Comparison of ENCODE assay signal across 8 cellular contexts in the genomic region with DNA sequence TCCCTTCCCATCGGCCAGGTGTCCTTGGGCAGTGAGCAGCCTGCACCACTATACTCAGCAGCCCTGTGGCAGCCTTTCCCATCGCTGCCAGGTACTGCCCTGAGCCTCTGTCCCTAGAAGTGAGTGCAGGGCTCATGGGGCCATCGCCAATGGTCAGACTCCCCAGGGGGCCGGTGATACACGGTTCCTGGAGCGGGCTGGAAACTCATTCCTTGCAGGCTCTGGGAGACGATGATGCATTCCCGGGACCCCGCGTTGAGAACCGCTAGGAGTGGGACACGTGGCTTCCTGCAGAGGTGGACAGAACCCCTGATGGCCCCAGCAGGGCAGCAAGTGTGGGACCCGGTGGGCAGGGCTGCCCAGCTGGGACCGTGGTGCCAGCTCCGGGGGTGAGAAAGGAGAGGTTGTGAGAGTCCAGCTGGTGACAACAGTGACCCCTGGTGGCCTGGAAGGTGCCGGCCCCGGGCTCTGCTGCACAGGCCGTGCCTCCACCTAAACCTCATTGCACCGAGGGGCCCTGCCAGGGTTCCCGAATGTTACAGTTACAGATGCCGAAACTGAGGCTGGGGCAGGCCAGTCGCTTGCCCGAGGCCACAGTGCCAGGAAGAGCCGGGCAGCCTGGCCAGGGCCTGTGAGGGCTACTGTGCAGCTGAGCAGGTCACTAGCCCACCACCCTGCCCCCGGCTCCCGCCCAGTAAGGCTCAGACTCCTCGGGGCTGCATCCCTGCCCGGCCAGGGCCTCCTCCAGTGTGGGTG. TPM values are rescaled to one million over a fixed set of nuclear protein-coding genes. Genes with fewer than 3 reads are reported as not detected.
DNase-seq lines count a peak whose midpoint lies in the region; ATAC-seq and TF ChIP-seq lines count a peak whose summit lies in the region.

No MANE protein-coding gene starts in this region.

- H3K79me2 ChIP-seq in parathyroid adenoma, result peaks cover 29% of the 10 kb centered on the region

- DNase-seq in DMS79 treated with DMSO at 0.1 percent for 48 hours (lab: John Stamatoyannopoulos, UW) (peak; percentile 39), DMS79 (lab: John Stamatoyannopoulos, UW) (no peak), RWPE2 (ENCODE audit: low spot score) (no peak), activated gamma-delta T cell treated with Interleukin-2 at 50 U/mL for 16 hours (peak; percentile 73), ureter (ENCODE audit: low spot score) (peak; percentile 72)

- H3K27ac ChIP-seq in RWPE2 (ENCODE audit: poor library complexity, severe bottlenecking) (peak overlapping the region; percentile 35), gastroesophageal sphincter (no peak overlapping the region), parathyroid adenoma (no peak overlapping the region)

- ATAC-seq in HG03460 (IDR thresholded peaks at IDR 0.05; ENCODE audit: unreplicated experiment) (peak; percentile 60), RWPE2 (ENCODE audit: low read depth) (peak; percentile 33), gastroesophageal sphincter (peak; percentile 59)

- TF ChIP-seq CTCF in RWPE2 (IDR thresholded peaks at IDR 0.05; ENCODE audit: poor library complexity, severe bottlenecking) (peak; percentile 57), gastroesophageal sphincter (IDR thresholded peaks at IDR 0.05) (peak in 3 of 4 experiments; percentile 60 to 88 (median 65)), parathyroid adenoma (IDR thresholded peaks at IDR 0.05) (peak; percentile 85)

- H3K36me3 ChIP-seq in RWPE2 (ENCODE audit: low read depth) (no peaks in the 10 kb centered on the region), gastroesophageal sphincter (peaks cover 0 to 41% of the 10 kb centered on the region in 2 donors), parathyroid adenoma (ENCODE audit: control insufficient read depth, insufficient read depth, low read length) (no peaks in the 10 kb centered on the region)

- H2AFZ ChIP-seq in parathyroid adenoma, result no peak overlapping the region

- no peak overlapping the region for H3K4me3 ChIP-seq in RWPE2 (ENCODE audit: severe bottlenecking)
- no peak overlapping the region for H3K4me3 ChIP-seq in gastroesophageal sphincter
- no peak overlapping the region for H3K4me3 ChIP-seq in parathyroid adenoma (ENCODE audit: low read depth, low read length)

- H3K9ac ChIP-seq in parathyroid adenoma, result no peak overlapping the region

- 40% methylated on average over 1 of the region's 28 CpGs; no CpG with 5 or more reads in 1 of the 2 donors for WGBS in gastroesophageal sphincter (ENCODE audit: low coverage in 1 of 2), 2 donors

- no peak for TF ChIP-seq POLR2A in gastroesophageal sphincter (IDR thresholded peaks at IDR 0.05)

- no peak overlapping the region for H3K4me2 ChIP-seq in parathyroid adenoma (ENCODE audit: low read length)

- H3K9me3 ChIP-seq in RWPE2 (ENCODE audit: severe bottlenecking) (peaks cover 3% of the 10 kb centered on the region), gastroesophageal sphincter (no peaks in the 10 kb centered on the region), parathyroid adenoma (ENCODE audit: control insufficient read depth, low read length) (no peaks in the 10 kb centered on the region)

- TF ChIP-seq EP300 in gastroesophageal sphincter (IDR thresholded peaks at IDR 0.05), result no peak

- H3K4me1 ChIP-seq in RWPE2 (ENCODE audit: insufficient read depth, poor library complexity, severe bottlenecking) (peaks cover 15% of the 10 kb centered on the region), gastroesophageal sphincter (peaks cover 0 to 36% (median 9%) of the 10 kb centered on the region in 3 donors), parathyroid adenoma (no peaks in the 10 kb centered on the region)

- H3K27me3 ChIP-seq in RWPE2 (ENCODE audit: insufficient read depth, poor library complexity, severe bottlenecking) (no peaks in the 10 kb centered on the region), gastroesophageal sphincter (no peaks in the 10 kb centered on the region), parathyroid adenoma (ENCODE audit: control insufficient read depth, insufficient read depth, low read length) (no peaks in the 10 kb centered on the region)

RNA-seq across cellular contexts. Expression of a gene that starts 33.8 kb away (rescaled TPM):
- 10 to 100 TPM in 2 of 4 donors, 1 to 10 TPM in 2; 8.5 to 24.7 (median 15.5) TPM for total RNA-seq in gastroesophageal sphincter
- 68.7 TPM for total RNA-seq in ureter

Comparison
In these comparisons a context has a peak if more than half of its experiments do, and no peak if none do; other contexts are left out.
1. DNase-seq: peak in DMS79 treated with DMSO at 0.1 percent for 48 hours (single experiment), activated gamma-delta T cell treated with Interleukin-2 at 50 U/mL for 16 hours (single experiment) and ureter (single experiment); none in DMS79 (single experiment) and RWPE2 (single experiment).
2. Peak in every context shown above with its lines, with median percentiles within 50 percentile points of each other: ATAC-seq and CTCF ChIP-seq.